22 cellular contexts compared by ENCODE assay signal in genomic region chr1:38881487-38881886, GRCh38. TPM values are rescaled to one million over a fixed set of nuclear protein-coding genes. Genes with fewer than 3 reads are reported as not detected.
"Had no signal": no experiment of that assay in that cellular context is flagged by ENCODE, and none has a peak within 500 bp of the region (broad histone marks: within the 10 kb centered on the region; RNA-seq: fewer than 3 reads in every experiment).

TSS of gene GJA9 (minus strand) at chr1:38881587. CDS start at chr1:38876098, 5,489 bp downstream.

- H3K4me3 ChIP-seq: SJSA1, SK-N-MC had no signal

- H3K36me3 ChIP-seq: SJSA1 had no signal

- H3K9me3 ChIP-seq: SJSA1 had no signal

- DNase-seq: KBM-7, NCI-H1092 treated with DMSO at 0.1 percent for 48 hours, NCI-H1436, NCI-H187, NCI-H2029, NCI-H2081 treated with DMSO at 0.1 percent for 48 hours, NCI-H2171 treated with DMSO at 0.1 percent for 48 hours, NCI-H345, NCI-H446 treated with DMSO at 0.1 percent for 48 hours, NCI-H524, NCI-H526 treated with DMSO at 0.1 percent for 48 hours, NCI-H774, Right ventricle myocardium superior, RPMI8226, SIG-M5 had no signal

- H3K4me1 ChIP-seq: SJSA1 had no signal

- H3K27ac ChIP-seq: SJSA1, SK-N-MC had no signal

- H3K27me3 ChIP-seq: SJSA1 had no signal

- ATAC-seq: HepG2 had no signal

- FAIRE-seq: HepG2 had no signal

RNA-seq across cellular contexts. Expression of gene GJA9, which starts in this region (rescaled TPM):
- total RNA-seq: HT1080, LHCN-M2, MCF 10A, Right ventricle myocardium superior, SJSA1 had no signal
- polyA plus RNA-seq: IgD-negative memory B cell had no signal
